In genomic region chr9:109122726-109123621, GRCh38 we compare ENCODE assay signal across 1 cellular context.
TF ChIP-seq lines count a peak whose summit lies in the region.

No MANE protein-coding gene starts in this region.

TF ChIP-seq in K562, 482 proteins besides CTCF, POLR2A, EP300 and RAD21 (continued from another document and continues in another):
- no peak for TF ChIP-seq ZNF407 (IDR thresholded peaks at IDR 0.05; ENCODE audit: low read depth)
- no peak for TF ChIP-seq ZNF644 (tag; IDR thresholded peaks at IDR 0.05; ENCODE audit: low read depth)
- TF ChIP-seq MLLT1 (IDR thresholded peaks at IDR 0.05) = no peak
- no peak for TF ChIP-seq CUX1 (CRISPR knock-in tag; IDR thresholded peaks at IDR 0.05)
- TF ChIP-seq FOXK1 (CRISPR knock-in tag; IDR thresholded peaks at IDR 0.05; ENCODE audit: borderline replicate concordance) = 0 out of 2 replicates have a peak, but pooled peaks have one; percentile 2
- peak; percentile 88 for TF ChIP-seq TARDBP (IDR thresholded peaks at IDR 0.05)
- peak; percentile 23 for TF ChIP-seq POLR2B (IDR thresholded peaks at IDR 0.05; ENCODE audit: low read depth, partially characterized antibody)
- TF ChIP-seq E2F5 (CRISPR knock-in tag; IDR thresholded peaks at IDR 0.05) = no peak
- no peak for TF ChIP-seq PHF8 (IDR thresholded peaks at IDR 0.05; ENCODE audit: borderline replicate concordance, low read length)
- no peak for TF ChIP-seq HNRNPLL (IDR thresholded peaks at IDR 0.05; ENCODE audit: low read depth, low read length, poor library complexity, severe bottlenecking)
- TF ChIP-seq CHAMP1 (IDR thresholded peaks at IDR 0.05) = no peak
- TF ChIP-seq BMI1 (IDR thresholded peaks at IDR 0.05; ENCODE audit: low read length) = no peak
- TF ChIP-seq E2F8 (IDR thresholded peaks at IDR 0.05; ENCODE audit: low read depth, partially characterized antibody) = peak; percentile 36
- TF ChIP-seq ZNF253 (CRISPR knock-in tag; conservative IDR thresholded peaks at IDR 0.05) = no peak
- TF ChIP-seq KAT7 (CRISPR knock-in tag; IDR thresholded peaks at IDR 0.05; ENCODE audit: borderline replicate concordance) = 0 out of 2 replicates have a peak, but pooled peaks have one; percentile 50
- TF ChIP-seq ZNF408 (CRISPR knock-in tag; IDR thresholded peaks at IDR 0.05; ENCODE audit: low read depth) = no peak
- no peak for TF ChIP-seq ADNP (tag; IDR thresholded peaks at IDR 0.05)
- TF ChIP-seq ARID3B (CRISPR knock-in tag; IDR thresholded peaks at IDR 0.05; ENCODE audit: borderline replicate concordance) = no peak
- no peak for TF ChIP-seq SNRNP70 (optimal IDR thresholded peaks at IDR 0.05; ENCODE audit: low read depth, low read length)
- peak; percentile 52; the same call in 1 of the 2 replicates for TF ChIP-seq ETV1 (tag; conservative IDR thresholded peaks at IDR 0.05; ENCODE audit: low read depth)
- TF ChIP-seq LEF1 (IDR thresholded peaks at IDR 0.05) = peak; percentile 86
- no peak for TF ChIP-seq POLR2G (IDR thresholded peaks at IDR 0.05; ENCODE audit: low read depth, low read length)
- no peak for TF ChIP-seq SNIP1 (IDR thresholded peaks at IDR 0.05; ENCODE audit: low read depth)
- TF ChIP-seq MCM7 (IDR thresholded peaks at IDR 0.05) = no peak
- TF ChIP-seq ESRRB (CRISPR knock-in tag; IDR thresholded peaks at IDR 0.05; ENCODE audit: borderline replicate concordance) = no peak
- TF ChIP-seq BCL6 (CRISPR knock-in tag; IDR thresholded peaks at IDR 0.05) = peak; percentile 11; the same call in 1 of the 2 replicates
- 0 out of 2 replicates have a peak, but pooled peaks have one; percentile 18 for TF ChIP-seq CC2D1A (IDR thresholded peaks at IDR 0.05)
- peak in 1 of 2 experiments; percentile 79; a peak in 2 of 4 replicates for TF ChIP-seq TBL1XR1 (IDR thresholded peaks at IDR 0.05; ENCODE audit: low read length in 2 of 2)
- TF ChIP-seq MED1 (CRISPR knock-in tag; IDR thresholded peaks at IDR 0.05; ENCODE audit: borderline replicate concordance) = no peak
- no peak for TF ChIP-seq ZBTB7A (IDR thresholded peaks at IDR 0.05; ENCODE audit: borderline replicate concordance, control insufficient read depth, low read depth, low read length)
- 0 out of 2 replicates have a peak, but pooled peaks have one; percentile 20 for TF ChIP-seq ZNF23 (CRISPR knock-in tag; IDR thresholded peaks at IDR 0.05)
- no peak for TF ChIP-seq PRMT5 (CRISPR knock-in tag; IDR thresholded peaks at IDR 0.05)
- TF ChIP-seq ZNF740 (CRISPR knock-in tag; IDR thresholded peaks at IDR 0.05) = no peak
- TF ChIP-seq ZNF740 (tag; IDR thresholded peaks at IDR 0.05) = no peak
